In genomic region chr7:157830331-157830730, GRCh38 we compare ENCODE assay signal across 22 cellular contexts.
DNase-seq lines count a peak whose midpoint lies in the region; TF ChIP-seq lines count a peak whose summit lies in the region.
"Had no signal": no experiment of that assay in that cellular context is flagged by ENCODE, and none has a peak within 500 bp of the region (broad histone marks: within the 10 kb centered on the region; RNA-seq: fewer than 3 reads in every experiment).

No MANE protein-coding gene starts in this region.

- TF ChIP-seq POLR2A in sigmoid colon (IDR thresholded peaks at IDR 0.05), result no peak

- no peaks in the 10 kb centered on the region for H3K36me3 Mint-ChIP-seq in endodermal cell (ENCODE audit: low read depth)
- H3K36me3 Mint-ChIP-seq: natural killer cell had no signal

- WGBS in sigmoid colon, 2 donors, result 29 to 82% methylated on average over 13 of the region's 13 CpGs
- WGBS in endodermal cell (ENCODE audit: insufficient coverage in 1 of 2, insufficient read length in 1 of 2), 2 experiments, result 89 to 95% methylated on average over 8 to 13 of the region's 13 CpGs

- no peaks in the 10 kb centered on the region for H3K4me1 ChIP-seq in sigmoid colon
- no peaks in the 10 kb centered on the region for H3K4me1 ChIP-seq in ascending aorta
- H3K4me1 ChIP-seq in endodermal cell (ENCODE audit: control insufficient read depth, insufficient read depth, low read length), result no peaks in the 10 kb centered on the region
- H3K4me1 ChIP-seq: heart right ventricle, SJCRH30, tibial nerve had no signal

- no peak overlapping the region for H3K9ac ChIP-seq in endodermal cell (ENCODE audit: extremely low read depth, low read length, poor library complexity, severe bottlenecking)

- no peaks in the 10 kb centered on the region for H3K9me3 ChIP-seq in sigmoid colon
- no peaks in the 10 kb centered on the region for H3K9me3 ChIP-seq in ascending aorta
- peaks cover 70% of the 10 kb centered on the region for H3K9me3 ChIP-seq in endodermal cell (ENCODE audit: control insufficient read depth, low read length)
- H3K9me3 ChIP-seq: heart right ventricle, SJCRH30 had no signal

- H3K4me3 Mint-ChIP-seq in endodermal cell, result no peak overlapping the region
- H3K4me3 Mint-ChIP-seq: activated naive CD4-positive, alpha-beta T cell treated with anti-CD3 and anti-CD28 coated beads for 36 hours; B cell; natural killer cell; stimulated activated naive CD8-positive, alpha-beta T cell treated with anti-CD3 and anti-CD28 coated beads, Interleukin-15, amount 100 ng/mL, for 72 hours had no signal

- no peaks in the 10 kb centered on the region for H3K27me3 Mint-ChIP-seq in endodermal cell (ENCODE audit: insufficient read depth)
- H3K27me3 Mint-ChIP-seq: B cell had no signal

- H3K27ac ChIP-seq in sigmoid colon, result no peak overlapping the region
- H3K27ac ChIP-seq in ascending aorta, result no peak overlapping the region
- H3K27ac ChIP-seq in endodermal cell (ENCODE audit: low read depth, low read length), result no peak overlapping the region
- H3K27ac ChIP-seq: heart right ventricle, SJCRH30, tibial nerve had no signal

- no peaks in the 10 kb centered on the region for H3K36me3 ChIP-seq in sigmoid colon
- no peaks in the 10 kb centered on the region for H3K36me3 ChIP-seq in ascending aorta
- H3K36me3 ChIP-seq in endodermal cell (ENCODE audit: control insufficient read depth, insufficient read depth, low read length), result no peaks in the 10 kb centered on the region
- H3K36me3 ChIP-seq: heart right ventricle, SJCRH30, tibial nerve had no signal

- H3K27ac Mint-ChIP-seq in endodermal cell, result no peak overlapping the region
- H3K27ac Mint-ChIP-seq: activated naive CD4-positive, alpha-beta T cell treated with anti-CD3 and anti-CD28 coated beads for 36 hours; B cell; natural killer cell; stimulated activated naive CD8-positive, alpha-beta T cell treated with anti-CD3 and anti-CD28 coated beads, Interleukin-15, amount 100 ng/mL, for 72 hours had no signal

- TF ChIP-seq EP300 in sigmoid colon (IDR thresholded peaks at IDR 0.05), result no peak

- H3K27me3 ChIP-seq in sigmoid colon (no peaks in the 10 kb centered on the region), ascending aorta (no peaks in the 10 kb centered on the region), endodermal cell (ENCODE audit: control insufficient read depth, insufficient read depth, low read length, poor library complexity, severe bottlenecking) (no peaks in the 10 kb centered on the region)
- H3K27me3 ChIP-seq: tibial nerve had no signal

- H3K9me3 Mint-ChIP-seq in endodermal cell, result no peaks in the 10 kb centered on the region
- H3K9me3 Mint-ChIP-seq: activated naive CD4-positive, alpha-beta T cell treated with anti-CD3 and anti-CD28 coated beads for 36 hours; natural killer cell; stimulated activated naive CD8-positive, alpha-beta T cell treated with anti-CD3 and anti-CD28 coated beads, Interleukin-15, amount 100 ng/mL, for 72 hours had no signal

- no peaks in the 10 kb centered on the region for H3K4me1 Mint-ChIP-seq in endodermal cell
- H3K4me1 Mint-ChIP-seq: B cell, natural killer cell had no signal

- no peak overlapping the region for H3K4me3 ChIP-seq in sigmoid colon
- no peak overlapping the region for H3K4me3 ChIP-seq in ascending aorta
- H3K4me3 ChIP-seq in endodermal cell (ENCODE audit: low read length), result no peak overlapping the region
- H3K4me3 ChIP-seq: heart right ventricle, SJCRH30, tibial nerve had no signal

- TF ChIP-seq CTCF in sigmoid colon (IDR thresholded peaks at IDR 0.05) (no peak), ascending aorta (IDR thresholded peaks at IDR 0.05) (no peak), endodermal cell (conservative IDR thresholded peaks at IDR 0.05) (no peak)

- intact Hi-C loops in sigmoid colon (cut with DNase I) (no loop called here), ascending aorta (cut with DNase I) (no loop called here)

- DNase-seq in NCI-H2196 (lab: John Stamatoyannopoulos, UW; ENCODE audit: unreplicated experiment), result peak; percentile 7
- no peak for DNase-seq in NCI-H2196 treated with DMSO at 0.1 percent for 48 hours (lab: John Stamatoyannopoulos, UW; ENCODE audit: unreplicated experiment)
- peak; percentile 27 for DNase-seq in NCI-H2029 (lab: John Stamatoyannopoulos, UW)
- peak; percentile 58 for DNase-seq in NCI-H774 (lab: John Stamatoyannopoulos, UW)
- peak; percentile 58 for DNase-seq in sigmoid colon
- DNase-seq in ascending aorta (ENCODE audit: low spot score in 2 of 2), result no peak
- no peak for DNase-seq in endodermal cell
- DNase-seq in HuH-7.5 (ENCODE audit: low spot score), result no peak
- DNase-seq: activated naive CD4-positive, alpha-beta T cell treated with anti-CD3 and anti-CD28 coated beads for 36 hours; activated T-cell treated with anti-CD3 and anti-CD28 coated beads, Interleukin-2, amount 50 U/mL, for 48 hours; central memory CD4-positive, alpha-beta T cell; EL; heart right ventricle; midbrain; MV-4-11; natural killer cell; PC-3; right cardiac atrium; stimulated activated naive CD8-positive, alpha-beta T cell treated with anti-CD3 and anti-CD28 coated beads, Interleukin-15, amount 100 ng/mL, for 72 hours had no signal

Comparison
In these comparisons a context has a peak if more than half of its experiments do, and no peak if none do; other contexts are left out.
1. DNase-seq: peak in NCI-H2196 (single experiment), NCI-H2029 (single experiment), NCI-H774 (single experiment) and sigmoid colon (single experiment); none in NCI-H2196 treated with DMSO at 0.1 percent for 48 hours (single experiment), ascending aorta (0 of 2), endodermal cell (single experiment) and HuH-7.5 (single experiment).